1 cellular context compared by ENCODE assay signal in genomic region chr4:80207664-80208063, GRCh38.
TF ChIP-seq lines count a peak whose summit lies in the region.

No MANE protein-coding gene starts in this region.

TF ChIP-seq in WTC11, 78 proteins besides CTCF, POLR2A, EP300 and RAD21 (continued from another document):
- TF ChIP-seq ZNF281 (CRISPR knock-in tag; IDR thresholded peaks at IDR 0.05) (no peak), PRDM15 (CRISPR knock-in tag; IDR thresholded peaks at IDR 0.05) (no peak), TEAD1 (CRISPR knock-in tag; IDR thresholded peaks at IDR 0.05) (no peak), ZNF416 (CRISPR knock-in tag; IDR thresholded peaks at IDR 0.05) (no peak), ZNF263 (CRISPR knock-in tag; IDR thresholded peaks at IDR 0.05; ENCODE audit: low read depth) (no peak), NR2C2 (CRISPR knock-in tag; IDR thresholded peaks at IDR 0.05) (no peak), ELF4 (CRISPR knock-in tag; IDR thresholded peaks at IDR 0.05; ENCODE audit: low read depth) (no peak), NFATC4 (CRISPR knock-in tag; IDR thresholded peaks at IDR 0.05) (no peak), IRF2 (CRISPR knock-in tag; IDR thresholded peaks at IDR 0.05; ENCODE audit: borderline replicate concordance, low read depth) (no peak), MXD4 (CRISPR knock-in tag; IDR thresholded peaks at IDR 0.05; ENCODE audit: borderline replicate concordance) (no peak), RELA (CRISPR knock-in tag; IDR thresholded peaks at IDR 0.05; ENCODE audit: borderline replicate concordance) (no peak), ESRRA (CRISPR knock-in tag; IDR thresholded peaks at IDR 0.05; ENCODE audit: borderline replicate concordance) (no peak), MAX (CRISPR knock-in tag; IDR thresholded peaks at IDR 0.05) (no peak), KAT7 (CRISPR knock-in tag; IDR thresholded peaks at IDR 0.05; ENCODE audit: borderline replicate concordance) (no peak)
- TF ChIP-seq, protein P1, sequence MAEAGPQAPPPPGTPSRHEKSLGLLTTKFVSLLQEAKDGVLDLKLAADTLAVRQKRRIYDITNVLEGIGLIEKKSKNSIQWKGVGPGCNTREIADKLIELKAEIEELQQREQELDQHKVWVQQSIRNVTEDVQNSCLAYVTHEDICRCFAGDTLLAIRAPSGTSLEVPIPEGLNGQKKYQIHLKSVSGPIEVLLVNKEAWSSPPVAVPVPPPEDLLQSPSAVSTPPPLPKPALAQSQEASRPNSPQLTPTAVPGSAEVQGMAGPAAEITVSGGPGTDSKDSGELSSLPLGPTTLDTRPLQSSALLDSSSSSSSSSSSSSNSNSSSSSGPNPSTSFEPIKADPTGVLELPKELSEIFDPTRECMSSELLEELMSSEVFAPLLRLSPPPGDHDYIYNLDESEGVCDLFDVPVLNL (CRISPR knock-in tag; IDR thresholded peaks at IDR 0.05; ENCODE audit: borderline replicate concordance, low read depth): no peak
